2 cellular contexts compared by ENCODE assay signal in genomic region chr4:52545099-52546069, GRCh38.
TF ChIP-seq lines count a peak whose summit lies in the region.

No MANE protein-coding gene starts in this region.

TF ChIP-seq in GM23338, 12 proteins besides CTCF, POLR2A, EP300 and RAD21 (continued from another document):
- TF ChIP-seq, protein P1, sequence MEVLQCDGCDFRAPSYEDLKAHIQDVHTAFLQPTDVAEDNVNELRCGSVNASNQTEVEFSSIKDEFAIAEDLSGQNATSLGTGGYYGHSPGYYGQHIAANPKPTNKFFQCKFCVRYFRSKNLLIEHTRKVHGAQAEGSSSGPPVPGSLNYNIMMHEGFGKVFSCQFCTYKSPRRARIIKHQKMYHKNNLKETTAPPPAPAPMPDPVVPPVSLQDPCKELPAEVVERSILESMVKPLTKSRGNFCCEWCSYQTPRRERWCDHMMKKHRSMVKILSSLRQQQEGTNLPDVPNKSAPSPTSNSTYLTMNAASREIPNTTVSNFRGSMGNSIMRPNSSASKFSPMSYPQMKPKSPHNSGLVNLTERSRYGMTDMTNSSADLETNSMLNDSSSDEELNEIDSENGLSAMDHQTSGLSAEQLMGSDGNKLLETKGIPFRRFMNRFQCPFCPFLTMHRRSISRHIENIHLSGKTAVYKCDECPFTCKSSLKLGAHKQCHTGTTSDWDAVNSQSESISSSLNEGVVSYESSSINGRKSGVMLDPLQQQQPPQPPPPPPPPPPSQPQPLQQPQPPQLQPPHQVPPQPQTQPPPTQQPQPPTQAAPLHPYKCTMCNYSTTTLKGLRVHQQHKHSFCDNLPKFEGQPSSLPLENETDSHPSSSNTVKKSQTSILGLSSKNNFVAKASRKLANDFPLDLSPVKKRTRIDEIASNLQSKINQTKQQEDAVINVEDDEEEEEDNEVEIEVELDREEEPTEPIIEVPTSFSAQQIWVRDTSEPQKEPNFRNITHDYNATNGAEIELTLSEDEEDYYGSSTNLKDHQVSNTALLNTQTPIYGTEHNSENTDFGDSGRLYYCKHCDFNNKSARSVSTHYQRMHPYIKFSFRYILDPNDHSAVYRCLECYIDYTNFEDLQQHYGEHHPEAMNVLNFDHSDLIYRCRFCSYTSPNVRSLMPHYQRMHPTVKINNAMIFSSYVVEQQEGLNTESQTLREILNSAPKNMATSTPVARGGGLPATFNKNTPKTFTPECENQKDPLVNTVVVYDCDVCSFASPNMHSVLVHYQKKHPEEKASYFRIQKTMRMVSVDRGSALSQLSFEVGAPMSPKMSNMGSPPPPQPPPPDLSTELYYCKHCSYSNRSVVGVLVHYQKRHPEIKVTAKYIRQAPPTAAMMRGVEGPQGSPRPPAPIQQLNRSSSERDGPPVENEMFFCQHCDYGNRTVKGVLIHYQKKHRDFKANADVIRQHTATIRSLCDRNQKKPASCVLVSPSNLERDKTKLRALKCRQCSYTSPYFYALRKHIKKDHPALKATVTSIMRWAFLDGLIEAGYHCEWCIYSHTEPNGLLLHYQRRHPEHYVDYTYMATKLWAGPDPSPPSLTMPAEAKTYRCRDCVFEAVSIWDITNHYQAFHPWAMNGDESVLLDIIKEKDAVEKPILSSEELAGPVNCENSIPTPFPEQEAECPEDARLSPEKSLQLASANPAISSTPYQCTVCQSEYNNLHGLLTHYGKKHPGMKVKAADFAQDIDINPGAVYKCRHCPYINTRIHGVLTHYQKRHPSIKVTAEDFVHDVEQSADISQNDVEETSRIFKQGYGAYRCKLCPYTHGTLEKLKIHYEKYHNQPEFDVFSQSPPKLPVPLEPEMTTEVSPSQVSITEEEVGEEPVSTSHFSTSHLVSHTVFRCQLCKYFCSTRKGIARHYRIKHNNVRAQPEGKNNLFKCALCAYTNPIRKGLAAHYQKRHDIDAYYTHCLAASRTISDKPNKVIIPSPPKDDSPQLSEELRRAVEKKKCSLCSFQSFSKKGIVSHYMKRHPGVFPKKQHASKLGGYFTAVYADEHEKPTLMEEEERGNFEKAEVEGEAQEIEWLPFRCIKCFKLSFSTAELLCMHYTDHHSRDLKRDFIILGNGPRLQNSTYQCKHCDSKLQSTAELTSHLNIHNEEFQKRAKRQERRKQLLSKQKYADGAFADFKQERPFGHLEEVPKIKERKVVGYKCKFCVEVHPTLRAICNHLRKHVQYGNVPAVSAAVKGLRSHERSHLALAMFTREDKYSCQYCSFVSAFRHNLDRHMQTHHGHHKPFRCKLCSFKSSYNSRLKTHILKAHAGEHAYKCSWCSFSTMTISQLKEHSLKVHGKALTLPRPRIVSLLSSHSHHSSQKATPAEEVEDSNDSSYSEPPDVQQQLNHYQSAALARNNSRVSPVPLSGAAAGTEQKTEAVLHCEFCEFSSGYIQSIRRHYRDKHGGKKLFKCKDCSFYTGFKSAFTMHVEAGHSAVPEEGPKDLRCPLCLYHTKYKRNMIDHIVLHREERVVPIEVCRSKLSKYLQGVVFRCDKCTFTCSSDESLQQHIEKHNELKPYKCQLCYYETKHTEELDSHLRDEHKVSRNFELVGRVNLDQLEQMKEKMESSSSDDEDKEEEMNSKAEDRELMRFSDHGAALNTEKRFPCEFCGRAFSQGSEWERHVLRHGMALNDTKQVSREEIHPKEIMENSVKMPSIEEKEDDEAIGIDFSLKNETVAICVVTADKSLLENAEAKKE (CRISPR knock-in tag; IDR thresholded peaks at IDR 0.05): no peak
- TF ChIP-seq REST (IDR thresholded peaks at IDR 0.05; ENCODE audit: unreplicated experiment) (no peak), EZH2 (IDR thresholded peaks at IDR 0.05; ENCODE audit: low read depth, unreplicated experiment) (no peak), CREB1 (CRISPR knock-in tag; IDR thresholded peaks at IDR 0.05; ENCODE audit: low read depth) (no peak), JUNB (IDR thresholded peaks at IDR 0.05; ENCODE audit: unreplicated experiment) (no peak), ZNF114 (CRISPR knock-in tag; IDR thresholded peaks at IDR 0.05) (no peak), EZH2phosphoT487 (IDR thresholded peaks at IDR 0.05; ENCODE audit: unreplicated experiment) (no peak), ZNF331 (CRISPR knock-in tag; IDR thresholded peaks at IDR 0.05; ENCODE audit: low read depth) (no peak), POLR2AphosphoS5 (IDR thresholded peaks at IDR 0.05; ENCODE audit: low read depth) (no peak)

TF ChIP-seq in K562, 482 proteins besides CTCF, POLR2A, EP300 and RAD21 (continued from another document and continues in another):
- TF ChIP-seq AFF1 (IDR thresholded peaks at IDR 0.05; ENCODE audit: low read depth in 1 of 2, partially characterized antibody in 2 of 2): no peak
- no peak for TF ChIP-seq PHF8 (IDR thresholded peaks at IDR 0.05; ENCODE audit: borderline replicate concordance, low read length)
- TF ChIP-seq SMC3 (conservative IDR thresholded peaks at IDR 0.05; ENCODE audit: insufficient read depth, low read depth, low read length): peak; percentile 78
- TF ChIP-seq MCM2 (IDR thresholded peaks at IDR 0.05; ENCODE audit: low read depth): no peak
- no peak for TF ChIP-seq PCBP1 (IDR thresholded peaks at IDR 0.05; ENCODE audit: low read depth, low read length, poor library complexity, severe bottlenecking)
- peak; percentile 91 for TF ChIP-seq DEAF1 (CRISPR knock-in tag; IDR thresholded peaks at IDR 0.05)
- TF ChIP-seq GTF2E2 (tag; IDR thresholded peaks at IDR 0.05): peak; percentile 33; the same call in 1 of the 2 replicates
- 0 out of 2 replicates have a peak, but pooled peaks have one; percentile 44 for TF ChIP-seq ARID2 (IDR thresholded peaks at IDR 0.05)
- TF ChIP-seq NFIC (IDR thresholded peaks at IDR 0.05): peak; percentile 98
- TF ChIP-seq STAG1 (CRISPR knock-in tag; IDR thresholded peaks at IDR 0.05; ENCODE audit: borderline replicate concordance): peak; percentile 66; the same call in 1 of the 2 replicates
- TF ChIP-seq ZSCAN29 (IDR thresholded peaks at IDR 0.05): no peak
- no peak for TF ChIP-seq FOXJ3 (CRISPR knock-in tag; IDR thresholded peaks at IDR 0.05)
- no peak for TF ChIP-seq MED1 (CRISPR knock-in tag; IDR thresholded peaks at IDR 0.05; ENCODE audit: borderline replicate concordance)
- TF ChIP-seq, protein P2, sequence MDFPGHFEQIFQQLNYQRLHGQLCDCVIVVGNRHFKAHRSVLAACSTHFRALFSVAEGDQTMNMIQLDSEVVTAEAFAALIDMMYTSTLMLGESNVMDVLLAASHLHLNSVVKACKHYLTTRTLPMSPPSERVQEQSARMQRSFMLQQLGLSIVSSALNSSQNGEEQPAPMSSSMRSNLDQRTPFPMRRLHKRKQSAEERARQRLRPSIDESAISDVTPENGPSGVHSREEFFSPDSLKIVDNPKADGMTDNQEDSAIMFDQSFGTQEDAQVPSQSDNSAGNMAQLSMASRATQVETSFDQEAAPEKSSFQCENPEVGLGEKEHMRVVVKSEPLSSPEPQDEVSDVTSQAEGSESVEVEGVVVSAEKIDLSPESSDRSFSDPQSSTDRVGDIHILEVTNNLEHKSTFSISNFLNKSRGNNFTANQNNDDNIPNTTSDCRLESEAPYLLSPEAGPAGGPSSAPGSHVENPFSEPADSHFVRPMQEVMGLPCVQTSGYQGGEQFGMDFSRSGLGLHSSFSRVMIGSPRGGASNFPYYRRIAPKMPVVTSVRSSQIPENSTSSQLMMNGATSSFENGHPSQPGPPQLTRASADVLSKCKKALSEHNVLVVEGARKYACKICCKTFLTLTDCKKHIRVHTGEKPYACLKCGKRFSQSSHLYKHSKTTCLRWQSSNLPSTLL (IDR thresholded peaks at IDR 0.05): no peak
- no peak for TF ChIP-seq TEAD1 (CRISPR knock-in tag; IDR thresholded peaks at IDR 0.05)
- TF ChIP-seq, protein P3, sequence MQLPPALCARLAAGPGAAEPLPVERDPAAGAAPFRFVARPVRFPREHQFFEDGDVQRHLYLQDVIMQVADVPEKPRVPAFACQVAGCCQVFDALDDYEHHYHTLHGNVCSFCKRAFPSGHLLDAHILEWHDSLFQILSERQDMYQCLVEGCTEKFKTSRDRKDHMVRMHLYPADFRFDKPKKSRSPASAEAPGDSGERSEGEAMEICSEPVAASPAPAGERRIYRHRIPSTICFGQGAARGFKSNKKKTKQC (CRISPR knock-in tag; IDR thresholded peaks at IDR 0.05): no peak
- peak; percentile 83 for TF ChIP-seq SPI1 (IDR thresholded peaks at IDR 0.05; ENCODE audit: borderline replicate concordance, low read depth, low read length)
- no peak for TF ChIP-seq ZKSCAN8 (CRISPR knock-in tag; IDR thresholded peaks at IDR 0.05)
- no peak for TF ChIP-seq BDP1 (IDR thresholded peaks at IDR 0.05; ENCODE audit: insufficient read depth, insufficient read length)
- no peak for TF ChIP-seq ZNF41 (CRISPR knock-in tag; conservative IDR thresholded peaks at IDR 0.05)
- no peak for TF ChIP-seq TAL1 (IDR thresholded peaks at IDR 0.05)
- TF ChIP-seq PHB (CRISPR knock-in tag; IDR thresholded peaks at IDR 0.05): no peak
- TF ChIP-seq ZNF57 (CRISPR knock-in tag; IDR thresholded peaks at IDR 0.05): no peak
- no peak for TF ChIP-seq HNRNPH1 (optimal IDR thresholded peaks at IDR 0.05; ENCODE audit: low read depth, low read length)
- TF ChIP-seq MAFG (tag; conservative IDR thresholded peaks at IDR 0.05): no peak
- no peak for TF ChIP-seq NUFIP1 (IDR thresholded peaks at IDR 0.05; ENCODE audit: partially characterized antibody)
- no peak for TF ChIP-seq SMARCA5 (IDR thresholded peaks at IDR 0.05)
- TF ChIP-seq CBX8 (IDR thresholded peaks at IDR 0.05; ENCODE audit: borderline replicate concordance, extremely low read depth, low read depth, low read length, poor library complexity, severe bottlenecking): no peak
- TF ChIP-seq SMAD4 (CRISPR knock-in tag; conservative IDR thresholded peaks at IDR 0.05): 0 out of 2 replicates have a peak, but pooled peaks have one; percentile 25
- peak; percentile 22; the same call in 1 of the 2 replicates for TF ChIP-seq RB1 (IDR thresholded peaks at IDR 0.05; ENCODE audit: low read depth)
- TF ChIP-seq, protein P4, sequence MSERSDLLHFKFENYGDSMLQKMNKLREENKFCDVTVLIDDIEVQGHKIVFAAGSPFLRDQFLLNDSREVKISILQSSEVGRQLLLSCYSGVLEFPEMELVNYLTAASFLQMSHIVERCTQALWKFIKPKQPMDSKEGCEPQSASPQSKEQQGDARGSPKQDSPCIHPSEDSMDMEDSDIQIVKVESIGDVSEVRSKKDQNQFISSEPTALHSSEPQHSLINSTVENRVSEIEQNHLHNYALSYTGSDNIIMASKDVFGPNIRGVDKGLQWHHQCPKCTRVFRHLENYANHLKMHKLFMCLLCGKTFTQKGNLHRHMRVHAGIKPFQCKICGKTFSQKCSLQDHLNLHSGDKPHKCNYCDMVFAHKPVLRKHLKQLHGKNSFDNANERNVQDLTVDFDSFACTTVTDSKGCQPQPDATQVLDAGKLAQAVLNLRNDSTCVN (CRISPR knock-in tag; IDR thresholded peaks at IDR 0.05): no peak
- TF ChIP-seq HMGXB4 (CRISPR knock-in tag; IDR thresholded peaks at IDR 0.05): no peak
- no peak for TF ChIP-seq TFAP4 (CRISPR knock-in tag; IDR thresholded peaks at IDR 0.05; ENCODE audit: borderline replicate concordance)
- no peak for TF ChIP-seq ZC3H11A (IDR thresholded peaks at IDR 0.05; ENCODE audit: low read depth, low read length)
- 0 out of 2 replicates have a peak, but pooled peaks have one; percentile 19 for TF ChIP-seq ETV1 (tag; conservative IDR thresholded peaks at IDR 0.05; ENCODE audit: low read depth)
- no peak for TF ChIP-seq FUS (optimal IDR thresholded peaks at IDR 0.05; ENCODE audit: low read depth, low read length)
- TF ChIP-seq ZNF146 (CRISPR knock-in tag; IDR thresholded peaks at IDR 0.05; ENCODE audit: unreplicated experiment): no peak
